Comparison of ENCODE assay signal across 9 cellular contexts in the genomic region with DNA sequence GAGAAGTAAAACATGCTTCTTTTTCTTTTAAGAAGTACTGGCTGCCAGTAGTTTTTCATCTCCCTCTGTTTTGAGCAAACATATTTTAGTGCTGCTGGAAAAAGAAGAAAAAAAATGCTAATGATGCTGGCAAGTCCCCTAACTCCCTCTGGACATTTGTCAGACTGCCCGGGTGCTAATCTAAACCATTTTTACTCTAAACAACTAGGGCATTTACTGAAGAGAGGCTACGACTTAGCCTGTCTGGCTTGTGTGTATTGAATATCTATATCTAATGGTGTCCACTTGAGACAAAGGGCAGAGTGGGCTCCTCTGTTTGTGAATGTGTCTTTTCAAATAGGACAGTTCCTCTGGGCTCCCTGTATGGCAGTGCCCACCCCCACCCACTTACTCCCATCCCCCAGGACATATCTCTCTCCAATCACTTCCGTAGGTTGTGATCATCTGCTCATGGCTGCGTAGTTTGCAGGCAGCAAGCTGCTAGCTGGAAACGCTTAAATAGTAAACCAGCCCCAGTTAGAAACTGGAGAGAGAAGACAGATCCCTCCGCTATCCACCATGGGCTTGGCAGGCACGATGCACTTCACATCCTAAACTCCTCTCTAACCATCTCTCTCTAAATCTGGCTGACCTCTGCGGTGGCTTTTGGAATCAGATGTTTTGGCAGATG. TPM values are rescaled to one million over a fixed set of nuclear protein-coding genes. Genes with fewer than 3 reads are reported as not detected.
DNase-seq lines count a peak whose midpoint lies in the region; ATAC-seq and TF ChIP-seq lines count a peak whose summit lies in the region.
"Had no signal": no experiment of that assay in that cellular context is flagged by ENCODE, and none has a peak within 500 bp of the region (broad histone marks: within the 10 kb centered on the region; RNA-seq: fewer than 3 reads in every experiment).

No MANE protein-coding gene starts in this region.

- no peaks in the 10 kb centered on the region for H3K9me3 ChIP-seq in KOPT-K1 (ENCODE audit: insufficient read depth, low read length, poor library complexity, severe bottlenecking)
- H3K9me3 ChIP-seq: HAP-1 had no signal

- no peak for TF ChIP-seq CTCF in RWPE1 (conservative IDR thresholded peaks at IDR 0.05; ENCODE audit: low read depth)

- H3K4me3 Mint-ChIP-seq in activated CD8-positive, alpha-beta T cell treated with anti-CD3 and anti-CD28 coated beads, Interleukin-2, amount 10 ng/mL, durations not matched to agents 7 days and 5 days, result peak overlapping the region; percentile 59
- peak overlapping the region; percentile 41 for H3K4me3 Mint-ChIP-seq in stimulated activated memory B cell treated with anti-CD40 and anti-IgM and Interleukin-4, amounts not matched to agents 10 μg/mL and 1 μg/mL and 100 μg/mL, for 72 hours

- no peaks in the 10 kb centered on the region for H3K36me3 ChIP-seq in KOPT-K1 (ENCODE audit: insufficient read depth, low read length)
- H3K36me3 ChIP-seq: HAP-1 had no signal

- intact Hi-C loops in left ventricle myocardium superior (cut with micrococcal nuclease), result no loop called here

- POLR2A ChIA-PET in activated CD8-positive, alpha-beta T cell treated with anti-CD3 and anti-CD28 coated beads, Interleukin-2, amount 10 ng/mL, durations not matched to agents 7 days and 5 days (lab: Charles Lee), result interaction anchor here (1.2 to 1.7 kb wide), 4 partner anchors 10 to 39 kb away, joined by 3 to 6 read pairs (median 5); no protein-coding TSS in a partner anchor
- POLR2A ChIA-PET in RWPE1 (lab: Yijun Ruan, JAX; ENCODE audit: low non-redundant PET), result no interaction called here

- CTCF ChIA-PET in activated CD8-positive, alpha-beta T cell treated with anti-CD3 and anti-CD28 coated beads, Interleukin-2, amount 10 ng/mL, durations not matched to agents 7 days and 5 days (lab: Charles Lee), result interaction anchor here (0.7 to 1.6 kb wide), 11 partner anchors 10 to 55 kb away, joined by 3 to 7 read pairs (median 3); no protein-coding TSS in a partner anchor
- CTCF ChIA-PET in RWPE1 (lab: Yijun Ruan, JAX), result no interaction called here

- H3K9me3 Mint-ChIP-seq in activated CD8-positive, alpha-beta T cell treated with anti-CD3 and anti-CD28 coated beads, Interleukin-2, amount 10 ng/mL, durations not matched to agents 7 days and 5 days (ENCODE audit: insufficient read depth), result no peaks in the 10 kb centered on the region
- H3K9me3 Mint-ChIP-seq in stimulated activated memory B cell treated with anti-CD40 and anti-IgM and Interleukin-4, amounts not matched to agents 10 μg/mL and 1 μg/mL and 100 μg/mL, for 72 hours, result no peaks in the 10 kb centered on the region

- no peaks in the 10 kb centered on the region for H3K27me3 Mint-ChIP-seq in activated CD8-positive, alpha-beta T cell treated with anti-CD3 and anti-CD28 coated beads, Interleukin-2, amount 10 ng/mL, durations not matched to agents 7 days and 5 days (ENCODE audit: low read depth)
- H3K27me3 Mint-ChIP-seq in stimulated activated memory B cell treated with anti-CD40 and anti-IgM and Interleukin-4, amounts not matched to agents 10 μg/mL and 1 μg/mL and 100 μg/mL, for 72 hours, result no peaks in the 10 kb centered on the region

- H3K4me1 Mint-ChIP-seq in activated CD8-positive, alpha-beta T cell treated with anti-CD3 and anti-CD28 coated beads, Interleukin-2, amount 10 ng/mL, durations not matched to agents 7 days and 5 days (ENCODE audit: low read depth), result peaks cover 86% of the 10 kb centered on the region
- peaks cover 66% of the 10 kb centered on the region for H3K4me1 Mint-ChIP-seq in stimulated activated memory B cell treated with anti-CD40 and anti-IgM and Interleukin-4, amounts not matched to agents 10 μg/mL and 1 μg/mL and 100 μg/mL, for 72 hours

- ATAC-seq in activated CD8-positive, alpha-beta T cell treated with anti-CD3 and anti-CD28 coated beads, Interleukin-2, amount 10 ng/mL, durations not matched to agents 7 days and 5 days, result peak; percentile 14
- peak; percentile 43 for ATAC-seq in left ventricle myocardium superior
- no peak for ATAC-seq in stimulated activated memory B cell treated with anti-CD40 and anti-IgM and Interleukin-4, amounts not matched to agents 10 μg/mL and 1 μg/mL and 100 μg/mL, for 72 hours
- no peak for ATAC-seq in GM19023 (IDR thresholded peaks at IDR 0.05; ENCODE audit: unreplicated experiment)
- no peak for ATAC-seq in HG03520 (IDR thresholded peaks at IDR 0.05; ENCODE audit: unreplicated experiment)

- H3K27ac Mint-ChIP-seq in activated CD8-positive, alpha-beta T cell treated with anti-CD3 and anti-CD28 coated beads, Interleukin-2, amount 10 ng/mL, durations not matched to agents 7 days and 5 days, result peak overlapping the region; percentile 92
- H3K27ac Mint-ChIP-seq in stimulated activated memory B cell treated with anti-CD40 and anti-IgM and Interleukin-4, amounts not matched to agents 10 μg/mL and 1 μg/mL and 100 μg/mL, for 72 hours, result peak overlapping the region; percentile 82

- no peak for DNase-seq in activated CD8-positive, alpha-beta T cell treated with anti-CD3 and anti-CD28 coated beads, Interleukin-2, amount 10 ng/mL, durations not matched to agents 7 days and 5 days
- DNase-seq in left ventricle myocardium superior (no peak), SKM-1 (lab: John Stamatoyannopoulos, UW; ENCODE audit: unreplicated experiment) (no peak), RWPE1 (ENCODE audit: low spot score) (no peak)

- peaks cover 70% of the 10 kb centered on the region for H3K36me3 Mint-ChIP-seq in activated CD8-positive, alpha-beta T cell treated with anti-CD3 and anti-CD28 coated beads, Interleukin-2, amount 10 ng/mL, durations not matched to agents 7 days and 5 days (ENCODE audit: low read depth)
- H3K36me3 Mint-ChIP-seq in stimulated activated memory B cell treated with anti-CD40 and anti-IgM and Interleukin-4, amounts not matched to agents 10 μg/mL and 1 μg/mL and 100 μg/mL, for 72 hours, result peaks cover 63% of the 10 kb centered on the region

- peak overlapping the region; percentile 11 for H3K27ac ChIP-seq in KOPT-K1 (ENCODE audit: low read depth, low read length, poor library complexity, severe bottlenecking)
- no peak overlapping the region for H3K27ac ChIP-seq in RWPE1

RNA-seq across cellular contexts. Expression of a gene that starts 58.4 kb away (rescaled TPM):
- total RNA-seq in activated CD8-positive, alpha-beta T cell treated with anti-CD3 and anti-CD28 coated beads, Interleukin-2, amount 10 ng/mL, durations not matched to agents 7 days and 5 days, result 100 to 1,000 TPM; 343 to 344 TPM
- 2.3 TPM for total RNA-seq in left ventricle myocardium superior

Comparison
In these comparisons a context has a peak if more than half of its experiments do, and no peak if none do; other contexts are left out.
1. ATAC-seq: peak in activated CD8-positive, alpha-beta T cell treated with anti-CD3 and anti-CD28 coated beads, Interleukin-2, amount 10 ng/mL, durations not matched to agents 7 days and 5 days (single experiment) and left ventricle myocardium superior (single experiment); none in stimulated activated memory B cell treated with anti-CD40 and anti-IgM and Interleukin-4, amounts not matched to agents 10 μg/mL and 1 μg/mL and 100 μg/mL, for 72 hours (single experiment), GM19023 (single experiment) and HG03520 (single experiment).
2. RNA of a gene that starts 58.4 kb away (total RNA-seq): 343 to 344 TPM in activated CD8-positive, alpha-beta T cell treated with anti-CD3 and anti-CD28 coated beads, Interleukin-2, amount 10 ng/mL, durations not matched to agents 7 days and 5 days; 2.3 TPM in left ventricle myocardium superior (single experiment); every median in the first group is over 100 times any median in the second.